ENCODE assay signal across 30 cellular contexts in the genomic region with DNA sequence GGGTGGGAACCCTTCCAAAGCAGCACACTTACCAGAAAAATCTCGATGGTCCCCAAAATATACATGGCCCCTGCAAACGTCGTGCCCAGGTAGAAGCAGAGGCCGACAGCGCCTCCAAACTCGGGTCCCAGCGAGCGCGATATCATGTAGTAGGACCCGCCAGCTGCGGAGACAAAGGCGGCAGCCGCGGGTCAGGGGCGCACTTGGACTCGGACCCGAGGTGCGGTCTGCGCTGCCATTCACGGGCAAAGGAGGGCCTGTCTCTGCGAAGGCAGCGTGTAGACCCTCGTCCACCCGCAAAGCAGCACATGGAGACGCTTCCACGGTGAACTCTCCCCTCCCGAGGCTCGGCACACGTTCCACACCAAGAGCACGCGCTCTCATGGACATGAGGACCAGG.
"Had no signal": no experiment of that assay in that cellular context is flagged by ENCODE, and none has a peak within 500 bp of the region (broad histone marks: within the 10 kb centered on the region; RNA-seq: fewer than 3 reads in every experiment).

No MANE protein-coding gene starts in this region.

- H3K9me3 ChIP-seq: ovary, psoas muscle, spleen, stomach, thoracic aorta, thyroid gland, tibial nerve, upper lobe of left lung, vagina had no signal

- ATAC-seq: naive thymus-derived CD4-positive, alpha-beta T cell; natural killer cell; psoas muscle; right cardiac atrium; sciatic nerve; stimulated activated effector memory CD8-positive, alpha-beta T cell treated with anti-CD3 and anti-CD28 coated beads, Interleukin-12 subunit alpha, Interleukin-12 subunit beta, amount 100 ng/mL, for 72 hours; stimulated activated naive B cell treated with anti-CD40 and anti-IgM and Interleukin-4, amounts not matched to agents 10 μg/mL and 1 μg/mL and 100 μg/mL, for 72 hours had no signal

- H3K4me2 ChIP-seq: smooth muscle cell had no signal

- H3K36me3 ChIP-seq: ovary had no signal

- H3K4me1 Mint-ChIP-seq: stimulated activated effector memory CD8-positive, alpha-beta T cell treated with anti-CD3 and anti-CD28 coated beads, Interleukin-12 subunit alpha, Interleukin-12 subunit beta, amount 100 ng/mL, for 72 hours; stimulated activated naive B cell treated with anti-CD40 and anti-IgM and Interleukin-4, amounts not matched to agents 10 μg/mL and 1 μg/mL and 100 μg/mL, for 72 hours had no signal

- H3K9me3 Mint-ChIP-seq: naive thymus-derived CD4-positive, alpha-beta T cell; natural killer cell; nephron; stimulated activated effector memory CD8-positive, alpha-beta T cell treated with anti-CD3 and anti-CD28 coated beads, Interleukin-12 subunit alpha, Interleukin-12 subunit beta, amount 100 ng/mL, for 72 hours; stimulated activated naive CD8-positive, alpha-beta T cell treated with anti-CD3 and anti-CD28 coated beads, Interleukin-15, Interleukin-2, amounts not matched to agents 100 ng/mL and 50 ng/mL, for 24 hours had no signal

- H3K27me3 Mint-ChIP-seq: naive thymus-derived CD4-positive, alpha-beta T cell; progenitor cell of endocrine pancreas; stimulated activated naive B cell treated with anti-CD40 and anti-IgM and Interleukin-4, amounts not matched to agents 10 μg/mL and 1 μg/mL and 100 μg/mL, for 72 hours; stimulated activated naive CD8-positive, alpha-beta T cell treated with anti-CD3 and anti-CD28 coated beads, Interleukin-15, Interleukin-2, amounts not matched to agents 100 ng/mL and 50 ng/mL, for 24 hours had no signal

- H3K27me3 ChIP-seq: ovary, spleen, stomach, thyroid gland, tibial nerve, upper lobe of left lung, vagina had no signal

- H3K9ac ChIP-seq: parathyroid adenoma had no signal

- H3K27ac Mint-ChIP-seq: naive thymus-derived CD4-positive, alpha-beta T cell; natural killer cell; nephron; progenitor cell of endocrine pancreas; stimulated activated effector memory CD8-positive, alpha-beta T cell treated with anti-CD3 and anti-CD28 coated beads, Interleukin-12 subunit alpha, Interleukin-12 subunit beta, amount 100 ng/mL, for 72 hours; stimulated activated naive B cell treated with anti-CD40 and anti-IgM and Interleukin-4, amounts not matched to agents 10 μg/mL and 1 μg/mL and 100 μg/mL, for 72 hours; stimulated activated naive CD8-positive, alpha-beta T cell treated with anti-CD3 and anti-CD28 coated beads, Interleukin-15, Interleukin-2, amounts not matched to agents 100 ng/mL and 50 ng/mL, for 24 hours had no signal

- H3K27ac ChIP-seq: ovary, parathyroid adenoma, psoas muscle, skin epidermis, spleen, stomach, thoracic aorta, thyroid gland, tibial nerve, upper lobe of left lung, vagina had no signal

- H2AFZ ChIP-seq: parathyroid adenoma had no signal

- H3K4me3 Mint-ChIP-seq: naive thymus-derived CD4-positive, alpha-beta T cell; natural killer cell; nephron; stimulated activated effector memory CD8-positive, alpha-beta T cell treated with anti-CD3 and anti-CD28 coated beads, Interleukin-12 subunit alpha, Interleukin-12 subunit beta, amount 100 ng/mL, for 72 hours; stimulated activated naive B cell treated with anti-CD40 and anti-IgM and Interleukin-4, amounts not matched to agents 10 μg/mL and 1 μg/mL and 100 μg/mL, for 72 hours; stimulated activated naive CD8-positive, alpha-beta T cell treated with anti-CD3 and anti-CD28 coated beads, Interleukin-15, Interleukin-2, amounts not matched to agents 100 ng/mL and 50 ng/mL, for 24 hours had no signal

- H3K4me1 ChIP-seq: parathyroid adenoma, psoas muscle, tibial nerve had no signal

- H3K36me3 Mint-ChIP-seq: natural killer cell had no signal

- DNase-seq: naive thymus-derived CD4-positive, alpha-beta T cell; natural killer cell; occipital lobe; ovary; posterior cingulate gyrus; psoas muscle; right cardiac atrium; spleen; stimulated activated CD4-positive, alpha-beta T cell treated with anti-CD3 and anti-CD28 coated beads, Interleukin-15, amount 100 ng/mL, for 24 hours; stimulated activated CD4-positive, alpha-beta T cell treated with anti-CD3 and anti-CD28 coated beads, Interleukin-2, amount 100 ng/mL, for 24 hours; stimulated activated CD4-positive, alpha-beta T cell treated with anti-CD3 and anti-CD28 coated beads, Interleukin-2, amount 100 ng/mL, for 48 hours; stimulated activated CD4-positive, alpha-beta T cell treated with anti-CD3 and anti-CD28 coated beads, Interleukin-4, amount 100 ng/mL, for 24 hours; stimulated activated naive B cell treated with anti-CD40 and anti-IgM and Interleukin-4, amounts not matched to agents 10 μg/mL and 1 μg/mL and 100 μg/mL, for 72 hours; stimulated activated naive CD4-positive, alpha-beta T cell treated with Interleukin-2 at 50 U/mL for 16 hours; stomach; thyroid gland; trophoblast cell had no signal

- FAIRE-seq: urothelium cell line had no signal

- H3K4me3 ChIP-seq: ovary, psoas muscle, skin epidermis, smooth muscle cell, spleen, stomach, thoracic aorta, thyroid gland, tibial nerve, upper lobe of left lung, vagina had no signal
